14 cellular contexts compared by ENCODE assay signal in the genomic region with DNA sequence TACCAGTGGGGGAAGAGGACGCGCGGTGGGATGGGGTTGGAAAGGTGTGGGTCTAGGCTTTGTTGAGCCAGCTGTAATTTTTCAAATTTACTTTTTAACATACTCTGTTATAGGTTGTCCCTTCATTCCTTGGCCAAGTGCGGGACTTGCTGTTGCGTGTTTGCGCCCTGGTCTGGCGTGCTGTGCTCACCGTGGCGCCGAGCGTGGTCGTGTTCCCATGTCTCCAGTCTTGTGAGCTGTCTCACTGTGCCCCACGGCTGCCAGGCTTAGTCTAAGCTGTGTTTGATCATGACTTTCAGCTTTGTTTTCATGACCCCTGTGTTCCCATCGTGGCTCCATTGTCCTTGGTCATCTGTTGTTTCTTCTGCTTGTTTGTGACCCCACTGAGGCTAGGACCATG.
"Had no signal": no experiment of that assay in that cellular context is flagged by ENCODE, and none has a peak within 500 bp of the region (broad histone marks: within the 10 kb centered on the region; RNA-seq: fewer than 3 reads in every experiment).

No MANE protein-coding gene starts in this region.

- DNase-seq: activated CD4-positive, alpha-beta T cell treated with anti-CD3 and anti-CD28 coated beads, Interleukin-2, amount 50 U/mL, for 48 hours; activated CD4-positive, CD25-positive, alpha-beta regulatory T cell treated with anti-CD3 and anti-CD28 coated beads, Interleukin-2, amount 50 U/mL, for 72 hours; activated naive CD4-positive, alpha-beta T cell; caudate nucleus; hippocampal formation; retina; SK-N-SH; stimulated activated CD4-positive, alpha-beta T cell treated with anti-CD3 and anti-CD28 coated beads, Interleukin-12 subunit alpha, Interleukin-12 subunit beta, amount 100 ng/mL, for 4 hours; stimulated activated naive CD4-positive, alpha-beta T cell; T-cell; T1000; transverse colon had no signal

- H3K27me3 Mint-ChIP-seq: T-cell had no signal

- H3K9me3 Mint-ChIP-seq: T-cell had no signal

- ATAC-seq: T-cell had no signal

- H3K9ac ChIP-seq: SK-N-SH had no signal

- H3K4me3 ChIP-seq: esophagus muscularis mucosa, transverse colon had no signal

- H3K9me3 ChIP-seq: esophagus muscularis mucosa, SK-N-SH, transverse colon had no signal

- FAIRE-seq: colon had no signal

- H3K4me1 ChIP-seq: esophagus muscularis mucosa, transverse colon had no signal

- H3K27ac ChIP-seq: esophagus muscularis mucosa, transverse colon had no signal

- H3K4me2 ChIP-seq: SK-N-SH had no signal

- H3K27me3 ChIP-seq: esophagus muscularis mucosa, transverse colon had no signal

- H3K4me3 Mint-ChIP-seq: T-cell had no signal
